In genomic region chr2:45634223-45634622, GRCh38 we compare ENCODE assay signal across 21 cellular contexts.
"Had no signal": no experiment of that assay in that cellular context is flagged by ENCODE, and none has a peak within 500 bp of the region (broad histone marks: within the 10 kb centered on the region; RNA-seq: fewer than 3 reads in every experiment).

No MANE protein-coding gene starts in this region.

- ATAC-seq: naive thymus-derived CD8-positive, alpha-beta T cell; natural killer cell treated with Interleukin-12 subunit alpha and Interleukin-12 subunit beta and Interleukin-15 and Interleukin-18, amount 100 ng/mL, for 72 hours; pancreas; right cardiac atrium; right lobe of liver; stimulated activated effector memory CD8-positive, alpha-beta T cell treated with anti-CD3 and anti-CD28 coated beads, Interleukin-12 subunit alpha, Interleukin-12 subunit beta, amount 100 ng/mL, for 72 hours; stimulated activated naive B cell treated with anti-CD40 and anti-IgM and Interleukin-4, amounts not matched to agents 10 μg/mL and 1 μg/mL and 100 μg/mL, for 72 hours had no signal

- FAIRE-seq: urothelium cell line had no signal

- DNase-seq: naive thymus-derived CD8-positive, alpha-beta T cell; nephron progenitor cell; nucleus accumbens; pancreas; right cardiac atrium; right lobe of liver; sigmoid colon; small intestine; stimulated activated CD4-positive, alpha-beta T cell treated with anti-CD3 and anti-CD28 coated beads, Interleukin-15, amount 100 ng/mL, for 24 hours; stimulated activated CD4-positive, alpha-beta T cell treated with anti-CD3 and anti-CD28 coated beads, Interleukin-2, amount 100 ng/mL, for 24 hours; stimulated activated CD4-positive, alpha-beta T cell treated with anti-CD3 and anti-CD28 coated beads, Interleukin-2, amount 100 ng/mL, for 48 hours; stimulated activated CD4-positive, alpha-beta T cell treated with anti-CD3 and anti-CD28 coated beads, Interleukin-4, amount 100 ng/mL, for 24 hours; stimulated activated naive B cell treated with anti-CD40 and anti-IgM and Interleukin-4, amounts not matched to agents 10 μg/mL and 1 μg/mL and 100 μg/mL, for 72 hours; stimulated activated naive CD4-positive, alpha-beta T cell treated with Interleukin-2 at 50 U/mL for 16 hours; stomach; thyroid gland; trophoblast cell; upper lobe of left lung had no signal
